Comparison of ENCODE assay signal across 10 cellular contexts in genomic region chr5:131794596-131794995, GRCh38. TPM values are rescaled to one million over a fixed set of nuclear protein-coding genes. Genes with fewer than 3 reads are reported as not detected.
DNase-seq lines count a peak whose midpoint lies in the region; ATAC-seq, FAIRE-seq and TF ChIP-seq lines count a peak whose summit lies in the region.
"Had no signal": no experiment of that assay in that cellular context is flagged by ENCODE, and none has a peak within 500 bp of the region (broad histone marks: within the 10 kb centered on the region; RNA-seq: fewer than 3 reads in every experiment).

No MANE protein-coding gene starts in this region.

- no peak for TF ChIP-seq CTCF in HepG2 (CRISPR knock-in tag; IDR thresholded peaks at IDR 0.05)
- no peak for TF ChIP-seq CTCF in right lobe of liver (IDR thresholded peaks at IDR 0.05)
- TF ChIP-seq CTCF in uterus (IDR thresholded peaks at IDR 0.05): no peak
- no peak for TF ChIP-seq CTCF in A673 (conservative IDR thresholded peaks at IDR 0.05; ENCODE audit: low read depth, low read length)
- no peak for TF ChIP-seq CTCF in left lung (IDR thresholded peaks at IDR 0.05)

- CTCF ChIA-PET in HepG2 (lab: Yijun Ruan, JAX; ENCODE audit: low intra/inter-chr PET ratio, low total read pairs): no interaction called here
- CTCF ChIA-PET in T-cell (lab: Charles Lee): no interaction called here
- CTCF ChIA-PET in A673 (lab: Charles Lee): no interaction called here

- no peaks in the 10 kb centered on the region for H3K36me3 ChIP-seq in HepG2 (replicated peaks in 1 of 2; ENCODE audit: control insufficient read depth in 1 of 2, insufficient read depth in 2 of 2, low read length in 2 of 2)
- H3K36me3 ChIP-seq in right lobe of liver: no peaks in the 10 kb centered on the region
- H3K36me3 ChIP-seq in uterus: no peaks in the 10 kb centered on the region
- H3K36me3 ChIP-seq in A673 (ENCODE audit: insufficient read depth, low read length, poor library complexity, severe bottlenecking): no peaks in the 10 kb centered on the region
- H3K36me3 ChIP-seq in left lung: no peaks in the 10 kb centered on the region

- intact Hi-C loops in HepG2 (cut with micrococcal nuclease; ENCODE audit: unreplicated experiment) (no loop called here), right lobe of liver (cut with DNase I) (loop anchor here in 1 of 2 donors (10.0 kb wide), 1 partner anchor 150 kb away; no protein-coding TSS in a partner anchor), uterus (cut with DNase I; ENCODE audit: low total_unique reads) (no loop called here), A673 (cut with micrococcal nuclease; ENCODE audit: unreplicated experiment) (no loop called here), left lung (cut with DNase I) (no loop called here)

- H3K79me2 ChIP-seq in HepG2 (ENCODE audit: insufficient read depth, low read length): peaks cover 69% of the 10 kb centered on the region

- H3K27ac Mint-ChIP-seq in T-cell: no peak overlapping the region

- H3K36me3 Mint-ChIP-seq in T-cell: peaks cover 10% of the 10 kb centered on the region

- H3K27me3 ChIP-seq in HepG2 (ENCODE audit: control insufficient read depth in 1 of 2, insufficient read depth in 2 of 2, low read length in 2 of 2) (no peaks in the 10 kb centered on the region; a peak in 1 of 5 replicates), right lobe of liver (no peaks in the 10 kb centered on the region), uterus (no peaks in the 10 kb centered on the region), A673 (replicated peaks; ENCODE audit: insufficient read depth, low read depth, low read length, poor library complexity) (no peaks in the 10 kb centered on the region), left lung (no peaks in the 10 kb centered on the region)

- WGBS in HepG2 (ENCODE audit: low lambda C conversion rate): 79% methylated on average over 4 of the region's 4 CpGs
- WGBS in right lobe of liver (ENCODE audit: insufficient coverage, low coverage, low lambda C conversion rate, missing lambda C conversion rate): 63% methylated on average over 4 of the region's 4 CpGs

- POLR2A ChIA-PET in HepG2 (lab: Yijun Ruan, JAX) (no interaction called here), T-cell (lab: Charles Lee) (no interaction called here), A673 (lab: Charles Lee; ENCODE audit: low non-redundant PET) (no interaction called here)

- DNase-seq in HepG2 (ENCODE audit: low spot score) (no peak), right lobe of liver (no peak), T-cell (no peak), germinal center (ENCODE audit: low spot score) (peak; percentile 38), uterus (no peak), A673 (ENCODE audit: low spot score) (no peak), left lung (no peak)
- DNase-seq: activated CD8-positive, alpha-beta memory T cell treated with anti-CD3 and anti-CD28 coated beads, Interleukin-2, amount 50 U/mL, for 4 hours; NCI-H2171 had no signal

- TF ChIP-seq RAD21 in HepG2 (CRISPR knock-in tag; IDR thresholded peaks at IDR 0.05): no peak

- H3K9ac ChIP-seq in HepG2 (ENCODE audit: insufficient read depth, low read depth, low read length): no peak overlapping the region

- H3K4me3 ChIP-seq in HepG2 (replicated peaks in 1 of 3; ENCODE audit: insufficient read depth in 1 of 3, low read depth in 2 of 3, low read length in 3 of 3) (peak overlapping the region; percentile 9 to 96 (median 90)), right lobe of liver (peak overlapping the region in 1 of 3 donors; percentile 92), uterus (no peak overlapping the region), A673 (ENCODE audit: low read depth, low read length, poor library complexity, severe bottlenecking) (no peak overlapping the region), left lung (peak overlapping the region in 1 of 2 donors; percentile 68)

- H3K9me3 ChIP-seq in HepG2 (ENCODE audit: low read length): no peaks in the 10 kb centered on the region
- no peaks in the 10 kb centered on the region for H3K9me3 ChIP-seq in right lobe of liver
- H3K9me3 ChIP-seq in uterus: no peaks in the 10 kb centered on the region
- no peaks in the 10 kb centered on the region for H3K9me3 ChIP-seq in A673 (ENCODE audit: low read depth, low read length, poor library complexity, severe bottlenecking)
- H3K9me3 ChIP-seq in left lung: no peaks in the 10 kb centered on the region

- no peak for ATAC-seq in HepG2
- no peak for ATAC-seq in right lobe of liver
- no peak for ATAC-seq in T-cell (replicated peaks in 1 of 4)
- ATAC-seq in left lung: no peak
- no peak for ATAC-seq in GM21717 (IDR thresholded peaks at IDR 0.05; ENCODE audit: unreplicated experiment)

- H3K4me1 ChIP-seq in HepG2 (ENCODE audit: insufficient read depth, low read length) (peaks cover 42% of the 10 kb centered on the region), right lobe of liver (peaks cover 0 to 11% (median 0%) of the 10 kb centered on the region in 4 donors), uterus (peaks cover 0 to 3% of the 10 kb centered on the region in 2 donors), A673 (ENCODE audit: insufficient read depth, low read length, poor library complexity, severe bottlenecking) (peaks cover 13% of the 10 kb centered on the region), left lung (peaks cover 15 to 56% of the 10 kb centered on the region in 2 donors)

- peak overlapping the region; percentile 79 for H3K4me2 ChIP-seq in HepG2 (ENCODE audit: low read depth, low read length)

- H3K27ac ChIP-seq in HepG2 (ENCODE audit: extremely low read length, insufficient read depth, low read length): no peak overlapping the region
- H3K27ac ChIP-seq in right lobe of liver: no peak overlapping the region
- no peak overlapping the region for H3K27ac ChIP-seq in uterus
- H3K27ac ChIP-seq in A673 (ENCODE audit: low read depth, low read length, poor library complexity, severe bottlenecking): no peak overlapping the region
- H3K27ac ChIP-seq in left lung: peak overlapping the region in 1 of 2 donors; percentile 97

- H3K4me1 Mint-ChIP-seq in T-cell: peaks cover 61 to 68% (median 62%) of the 10 kb centered on the region in 3 donors

- no peak overlapping the region for H2AFZ ChIP-seq in HepG2 (ENCODE audit: low read length)

- no peaks in the 10 kb centered on the region for H3K27me3 Mint-ChIP-seq in T-cell

- no peaks in the 10 kb centered on the region for H3K9me3 Mint-ChIP-seq in T-cell

- no TSS peak for BruUV-seq in HepG2 (replicated peaks; lab: Mats Ljungman, UMichigan)
- no TSS peak for BruUV-seq in A673 (replicated peaks; lab: Mats Ljungman, UMichigan)

- TF ChIP-seq EP300 in HepG2 (IDR thresholded peaks at IDR 0.05; ENCODE audit: low read depth in 2 of 2, low read length in 2 of 2): no peak
- TF ChIP-seq EP300 in HepG2 (CRISPR knock-in tag; IDR thresholded peaks at IDR 0.05; ENCODE audit: borderline replicate concordance): no peak

- TF ChIP-seq POLR2A in HepG2 (IDR thresholded peaks at IDR 0.05; ENCODE audit: insufficient read depth in 1 of 2, low read depth in 2 of 2, low read length in 2 of 2) (peak in 1 of 2 experiments; percentile 48; a peak in 1 of 4 replicates), right lobe of liver (IDR thresholded peaks at IDR 0.05) (no peak), uterus (IDR thresholded peaks at IDR 0.05) (no peak)

- peak overlapping the region; percentile 23 to 95 (median 55) for H3K4me3 Mint-ChIP-seq in T-cell

- in situ Hi-C loops in HepG2 (cut with HindIII; ENCODE audit: extremely low pct_ligation_motif_present, low pct_unique_long_range_greater_than_20kb): no loop called here

- FAIRE-seq in HepG2 (lab: Jason Lieb, UNC): no peak

- peaks cover 42% of the 10 kb centered on the region for H4K20me1 ChIP-seq in HepG2 (ENCODE audit: insufficient read depth, low read length)

TF ChIP-seq in HepG2, 621 proteins besides CTCF, POLR2A, EP300 and RAD21 (continues in another document):
- TF ChIP-seq ZMYM4 (CRISPR knock-in tag; IDR thresholded peaks at IDR 0.05): no peak
- no peak for TF ChIP-seq NFKBIZ (CRISPR knock-in tag; IDR thresholded peaks at IDR 0.05)
- TF ChIP-seq ATM (IDR thresholded peaks at IDR 0.05; ENCODE audit: borderline replicate concordance): no peak

RNA-seq across cellular contexts. Expression of gene FNIP1, which starts 2.2 kb away (rescaled TPM):
- total RNA-seq in HepG2 (2016; rRNA removed; fragmentation: Illumina TruSeq; extraction: Trizol) (29.3 and 39.7 TPM in 2 replicates), right lobe of liver (10 to 100 TPM; 14.2 to 25.2 (median 20.9) TPM), T-cell (10 to 100 TPM; 26.7 to 32.7 (median 27.7) TPM), uterus (10 to 100 TPM; 32.4 to 89.6 (median 61.0) TPM), A673 (2021) (19.0 and 22.9 TPM in 2 replicates), left lung (10 to 100 TPM; 36.5 to 49.3 TPM)
- 10.9 and 11.5 TPM in 2 replicates for total RNA-seq in HepG2 (2016; cell fraction: cytosol; rRNA removed; fragmentation: Illumina TruSeq; extraction: Trizol; ENCODE audit: low read depth)
- total RNA-seq in HepG2 (2016; cell fraction: insoluble cytoplasmic fraction; rRNA removed; fragmentation: Illumina TruSeq; extraction: Trizol): 26.2 and 39.3 TPM in 2 replicates
- 18.6 and 20.6 TPM in 2 replicates for total RNA-seq in HepG2 (2016; cell fraction: membrane; rRNA removed; fragmentation: Illumina TruSeq; extraction: Trizol)
- total RNA-seq in HepG2 (2016; cell fraction: nucleus; rRNA removed; fragmentation: Illumina TruSeq; extraction: Trizol): 50.1 and 54.5 TPM in 2 replicates
- polyA plus RNA-seq in HepG2 (2011; rRNA removed): 8.7 and 10.9 TPM in 2 replicates
- 4.9 and 5.9 TPM in 2 replicates for polyA plus RNA-seq in HepG2 (2011; cell fraction: cytosol; rRNA removed)
- 12.5 and 14.4 TPM in 2 replicates for polyA plus RNA-seq in HepG2 (2011; cell fraction: nucleus; rRNA removed)
- polyA plus RNA-seq in HepG2 (2012): 8.0 and 10.1 TPM in 2 replicates
- 5.3 and 6.4 TPM in 2 replicates for polyA plus RNA-seq in HepG2 (2016; cell fraction: cytosol; fragmentation: Illumina TruSeq; extraction: Trizol; ENCODE audit: low read depth)
- 9.4 and 11.6 TPM in 2 replicates for polyA plus RNA-seq in HepG2 (2016; cell fraction: insoluble cytoplasmic fraction; fragmentation: Illumina TruSeq; extraction: Trizol; ENCODE audit: low read depth)
- 6.8 and 7.6 TPM in 2 replicates for polyA plus RNA-seq in HepG2 (2016; cell fraction: membrane; fragmentation: Illumina TruSeq; extraction: Trizol; ENCODE audit: low read depth)
- polyA plus RNA-seq in HepG2 (2016; cell fraction: nucleus; fragmentation: Illumina TruSeq; extraction: Trizol; ENCODE audit: insufficient read depth, low read depth): 22.9 and 24.1 TPM in 2 replicates
- 24.3 and 34.9 TPM in 2 replicates for polyA minus RNA-seq in HepG2 (2011; rRNA and poly(A)+ RNA removed; ENCODE audit: low replicate concordance)
- 17.7 and 18.6 TPM in 2 replicates for polyA minus RNA-seq in HepG2 (2011; cell fraction: cytosol; rRNA and poly(A)+ RNA removed)
- polyA minus RNA-seq in HepG2 (2011; cell fraction: nucleus; rRNA and poly(A)+ RNA removed): 90.8 and 104 TPM in 2 replicates

Comparison
In these comparisons a context has a peak if more than half of its experiments do, and no peak if none do; other contexts are left out.
1. H3K4me3 ChIP-seq: peak in HepG2 (3 of 3); none in uterus (0 of 2) and A673 (single experiment).